In the genomic region with DNA sequence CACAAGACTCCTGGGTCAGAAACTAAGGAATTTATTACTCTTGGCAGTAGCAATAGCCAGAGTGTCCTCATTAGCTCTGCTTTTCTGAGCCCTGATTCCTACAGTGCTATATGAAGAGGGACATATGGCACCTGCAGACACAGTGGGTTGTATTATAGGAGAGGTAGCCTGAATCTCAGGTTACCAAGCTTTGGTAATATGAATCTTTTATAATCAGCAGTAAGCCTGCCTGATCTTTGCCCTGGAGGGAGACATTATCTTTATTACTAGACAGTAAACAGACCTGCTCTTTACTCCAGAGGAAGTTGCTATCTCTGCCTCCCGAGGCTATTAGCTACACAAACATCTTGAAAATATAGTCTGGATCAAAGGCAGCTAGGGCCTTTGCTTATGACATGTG, we compare ENCODE assay signal across 20 cellular contexts.
DNase-seq lines count a peak whose midpoint lies in the region; ATAC-seq and TF ChIP-seq lines count a peak whose summit lies in the region.
"Had no signal": no experiment of that assay in that cellular context is flagged by ENCODE, and none has a peak within 500 bp of the region (broad histone marks: within the 10 kb centered on the region; RNA-seq: fewer than 3 reads in every experiment).

No MANE protein-coding gene starts in this region.

- no peak overlapping the region for H3K14ac ChIP-seq in H9 (ENCODE audit: insufficient read depth, low read length)

- H3K4ac ChIP-seq in H9 (ENCODE audit: low read depth, low read length) = no peak overlapping the region

- H3K23me2 ChIP-seq in H9 (ENCODE audit: insufficient read length, low read depth, low read length, poor library complexity, severe bottlenecking) = no peaks in the 10 kb centered on the region

- no peak overlapping the region for H2BK20ac ChIP-seq in H9 (ENCODE audit: low read depth, low read length, poor library complexity, severe bottlenecking)

- H4K5ac ChIP-seq in H9 (ENCODE audit: insufficient read length, low read depth, low read length) = no peak overlapping the region

- no peak overlapping the region for H4K8ac ChIP-seq in H9 (replicated peaks; ENCODE audit: insufficient read length, low read depth, low read length)

- no peak overlapping the region for H3K4me2 ChIP-seq in neural progenitor cell
- H3K4me2 ChIP-seq in H9 (ENCODE audit: insufficient read depth, insufficient read length, low read length) = no peak overlapping the region

- H3K27me3 ChIP-seq in neural progenitor cell = no peaks in the 10 kb centered on the region
- H3K27me3 ChIP-seq in H9 (ENCODE audit: insufficient read depth, low read length) = no peaks in the 10 kb centered on the region
- H3K27me3 ChIP-seq: dorsolateral prefrontal cortex had no signal

- peaks cover 7% of the 10 kb centered on the region for H3K27me3 Mint-ChIP-seq in neural progenitor cell (ENCODE audit: insufficient read depth, low read depth)
- peaks cover 7% of the 10 kb centered on the region; the same call in 1 of the 2 replicates for H3K27me3 Mint-ChIP-seq in H9 (ENCODE audit: low read depth)
- H3K27me3 Mint-ChIP-seq: activated B cell treated with CpG ODN at 0.5 μM for 24 hours; naive thymus-derived CD4-positive, alpha-beta T cell had no signal

- DNase-seq in DMS 273 treated with DMSO at 0.1 percent for 48 hours (lab: John Stamatoyannopoulos, UW) = peak; percentile 33
- peak; percentile 46 for DNase-seq in NCI-H1105 treated with DMSO at 0.1 percent for 48 hours (lab: John Stamatoyannopoulos, UW)
- DNase-seq in NCI-H748 (lab: John Stamatoyannopoulos, UW; ENCODE audit: unreplicated experiment) = peak; percentile 82
- DNase-seq in left colon = peak in 1 of 2 donors; percentile 13
- no peak for DNase-seq in neural progenitor cell (ENCODE audit: low spot score)
- no peak for DNase-seq in H4 (ENCODE audit: low spot score)
- no peak for DNase-seq in H9
- DNase-seq in UCSD-AML1 (lab: John Stamatoyannopoulos, UW; ENCODE audit: unreplicated experiment) = no peak
- DNase-seq: activated B cell treated with CpG ODN at 0.5 μM for 24 hours; dorsolateral prefrontal cortex; glutamatergic neuron; immature natural killer cell; NCI-H446 treated with DMSO at 0.1 percent for 48 hours; stimulated activated CD4-positive, alpha-beta T cell treated with anti-CD3 and anti-CD28 coated beads, Interleukin-4, amount 100 ng/mL, for 24 hours; T-cell had no signal

- H3K27ac Mint-ChIP-seq in neural progenitor cell (no peak overlapping the region), H9 (no peak overlapping the region)
- H3K27ac Mint-ChIP-seq: activated B cell treated with CpG ODN at 0.5 μM for 24 hours, immature natural killer cell, T-cell had no signal

- H2AFZ ChIP-seq in neural progenitor cell (replicated peaks) (no peak overlapping the region), H9 (ENCODE audit: low read length) (no peak overlapping the region)
- H2AFZ ChIP-seq: parathyroid adenoma had no signal

- no peaks in the 10 kb centered on the region for H3K79me1 ChIP-seq in H9 (ENCODE audit: insufficient read depth, low read depth, low read length, poor library complexity, severe bottlenecking)

- H3K36me3 Mint-ChIP-seq in neural progenitor cell = no peaks in the 10 kb centered on the region
- H3K36me3 Mint-ChIP-seq in H9 (ENCODE audit: insufficient read depth in 1 of 3, low read depth in 3 of 3) = no peaks in the 10 kb centered on the region; a peak in 1 of 7 replicates
- H3K36me3 Mint-ChIP-seq: immature natural killer cell, T-cell had no signal

- H4K20me1 ChIP-seq in neural progenitor cell (ENCODE audit: low read depth) (no peaks in the 10 kb centered on the region), H9 (ENCODE audit: control insufficient read depth, insufficient read depth, insufficient read length) (no peaks in the 10 kb centered on the region)

- H2AK5ac ChIP-seq in H9 (ENCODE audit: insufficient read length, low read length) = no peak overlapping the region

- H3K9me3 ChIP-seq in neural progenitor cell (ENCODE audit: low read depth) = no peaks in the 10 kb centered on the region
- H3K9me3 ChIP-seq in H9 (ENCODE audit: control insufficient read depth, low read depth, low read length) = no peaks in the 10 kb centered on the region

- H3K36me3 ChIP-seq in neural progenitor cell = no peaks in the 10 kb centered on the region

- no peak overlapping the region for H3K4me3 ChIP-seq in neural progenitor cell
- H3K4me3 ChIP-seq: dorsolateral prefrontal cortex, lung had no signal

- no peak overlapping the region for H2BK12ac ChIP-seq in H9 (ENCODE audit: insufficient read length, low read depth, low read length)

- H3K79me2 ChIP-seq in neural progenitor cell (ENCODE audit: low read depth) (no peaks in the 10 kb centered on the region), H9 (ENCODE audit: insufficient read depth, low read length) (no peaks in the 10 kb centered on the region)
- H3K79me2 ChIP-seq: parathyroid adenoma had no signal

- H2BK120ac ChIP-seq in H9 (ENCODE audit: low read depth, low read length, poor library complexity, severe bottlenecking) = no peak overlapping the region

- H4K91ac ChIP-seq in H9 (ENCODE audit: insufficient read length, low read depth, low read length) = no peak overlapping the region

- no peak overlapping the region for H3T11ph ChIP-seq in H9 (ENCODE audit: low read length)

- H2BK15ac ChIP-seq in H9 (ENCODE audit: low read depth, low read length) = no peak overlapping the region

- H3K4me1 Mint-ChIP-seq in neural progenitor cell = no peaks in the 10 kb centered on the region
- no peaks in the 10 kb centered on the region for H3K4me1 Mint-ChIP-seq in H9
- H3K4me1 Mint-ChIP-seq: immature natural killer cell had no signal

- peak; percentile 95 for ATAC-seq in left colon
- ATAC-seq: esophagus mucosa; naive thymus-derived CD4-positive, alpha-beta T cell; Panc1; T-cell had no signal

- H3K9ac ChIP-seq in neural progenitor cell (no peak overlapping the region), H9 (ENCODE audit: extremely low read depth, insufficient read length, low read length) (no peak overlapping the region)
- H3K9ac ChIP-seq: parathyroid adenoma had no signal

- no peak for TF ChIP-seq CTCF in neural progenitor cell (IDR thresholded peaks at IDR 0.05)
- TF ChIP-seq CTCF in H9 (conservative IDR thresholded peaks at IDR 0.05) = no peak

- no peak overlapping the region for H3K23ac ChIP-seq in H9 (ENCODE audit: insufficient read length, low read depth, low read length)

- intact Hi-C loops in left colon (cut with DNase I, micrococcal nuclease) = no loop called here

- H3K4me3 Mint-ChIP-seq in neural progenitor cell (no peak overlapping the region), H9 (no peak overlapping the region)
- H3K4me3 Mint-ChIP-seq: activated B cell treated with CpG ODN at 0.5 μM for 24 hours, immature natural killer cell, T-cell had no signal

- no peak overlapping the region for H3K18ac ChIP-seq in H9 (ENCODE audit: insufficient read length, low read depth, low read length)

- WGBS in H9 (ENCODE audit: extremely low coverage, insufficient read length, low lambda C conversion rate) = no CpG with 5 or more reads among the region's 1 CpG

- no peaks in the 10 kb centered on the region for H3F3A ChIP-seq in neural progenitor cell (ENCODE audit: low read depth)

- H3K4me1 ChIP-seq in neural progenitor cell = no peaks in the 10 kb centered on the region
- H3K4me1 ChIP-seq in H9 (ENCODE audit: insufficient read depth, low read length) = no peaks in the 10 kb centered on the region
- H3K4me1 ChIP-seq: parathyroid adenoma had no signal

- H3K9me3 Mint-ChIP-seq in neural progenitor cell = peaks cover 3% of the 10 kb centered on the region
- H3K9me3 Mint-ChIP-seq in H9 = peaks cover 0 to 3% of the 10 kb centered on the region in 2 experiments; a peak in 1 of 5 replicates
- H3K9me3 Mint-ChIP-seq: activated B cell treated with CpG ODN at 0.5 μM for 24 hours, immature natural killer cell, T-cell had no signal

- H3K27ac ChIP-seq in neural progenitor cell = no peak overlapping the region
- no peak overlapping the region for H3K27ac ChIP-seq in H9 (ENCODE audit: insufficient read length, low read depth, low read length)
- H3K27ac ChIP-seq: dorsolateral prefrontal cortex, parathyroid adenoma had no signal

- no peak overlapping the region for H2BK5ac ChIP-seq in H9 (ENCODE audit: insufficient read length, low read length)

- H3K56ac ChIP-seq in H9 (ENCODE audit: insufficient read length, low read depth, low read length) = no peak overlapping the region

Comparison
In these comparisons a context has a peak if more than half of its experiments do, and no peak if none do; other contexts are left out.
1. DNase-seq: peak in DMS 273 treated with DMSO at 0.1 percent for 48 hours (single experiment), NCI-H1105 treated with DMSO at 0.1 percent for 48 hours (single experiment) and NCI-H748 (single experiment); none in neural progenitor cell (single experiment), H4 (single experiment), H9 (single experiment) and UCSD-AML1 (single experiment).